ENCODE assay signal across 9 cellular contexts in the genomic region with DNA sequence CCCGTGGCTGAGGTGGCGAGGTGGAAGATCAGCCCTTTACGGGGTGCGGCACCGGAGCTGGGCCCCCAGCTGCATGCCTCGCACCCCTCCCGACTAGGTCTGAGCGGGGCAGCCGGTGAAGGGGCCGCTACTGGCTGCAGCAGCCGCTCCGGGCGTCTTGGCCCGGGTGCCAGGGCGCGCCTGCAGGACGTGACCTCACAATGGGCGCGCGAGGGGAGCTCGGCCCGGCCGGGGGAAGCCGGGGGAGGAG. TPM values are rescaled to one million over a fixed set of nuclear protein-coding genes. Genes with fewer than 3 reads are reported as not detected.
A peak's percentile ranks its signal among the peaks of the same experiment; 100 is the strongest.
DNase-seq lines count a peak whose midpoint lies in the region; ATAC-seq, FAIRE-seq and TF ChIP-seq lines count a peak whose summit lies in the region.
"Had no signal": no experiment of that assay in that cellular context is flagged by ENCODE, and none has a peak within 500 bp of the region (broad histone marks: within the 10 kb centered on the region; RNA-seq: fewer than 3 reads in every experiment).

No MANE protein-coding gene starts in this region.

- H3K9me3 ChIP-seq in GM12878 (replicated peaks; ENCODE audit: control insufficient read depth, insufficient read depth, low read length) (no peaks in the 10 kb centered on the region), lower lobe of right lung (no peaks in the 10 kb centered on the region), uterus (no peaks in the 10 kb centered on the region)

- 0% methylated on average over 19 of the region's 24 CpGs for WGBS in GM12878 (ENCODE audit: insufficient coverage, insufficient replicate concordance, low lambda C conversion rate, missing lambda C conversion rate)

- RAD21 ChIA-PET in GM12878 (lab: Charles Lee; ENCODE audit: unreplicated experiment), result interaction anchor here (1.6 kb wide), 1 partner anchor 32 kb away, joined by 5 read pairs; no protein-coding TSS in a partner anchor

- H3K79me2 ChIP-seq in GM12878 (ENCODE audit: control insufficient read depth, insufficient read depth, low read length), result peaks cover 79% of the 10 kb centered on the region

- H3K4me1 ChIP-seq in GM12878 (ENCODE audit: control insufficient read depth, insufficient read depth, low read length), result peaks cover 13% of the 10 kb centered on the region
- H3K4me1 ChIP-seq in lower lobe of right lung, result peaks cover 67% of the 10 kb centered on the region
- peaks cover 20 to 27% of the 10 kb centered on the region in 2 donors for H3K4me1 ChIP-seq in uterus

- peak overlapping the region; percentile 96 for H2AFZ ChIP-seq in GM12878 (ENCODE audit: control insufficient read depth, low read depth, low read length)

- SMC1A ChIA-PET in GM12878 (lab: Charles Lee; ENCODE audit: uncharacterized antibody, unreplicated experiment), result interaction anchor here (0.7 to 1.4 kb wide), 3 partner anchors 33 to 245 kb away, joined by 3 read pairs; a partner anchor contains a TSS

- peak overlapping the region; percentile 88 for H3K4me2 ChIP-seq in GM12878 (ENCODE audit: control insufficient read depth, insufficient read depth)

- peak overlapping the region; percentile 94 for H3K27ac ChIP-seq in GM12878 (ENCODE audit: control insufficient read depth, insufficient read depth)
- peak overlapping the region; percentile 98 for H3K27ac ChIP-seq in lower lobe of right lung
- H3K27ac ChIP-seq in uterus, result peak overlapping the region; percentile 95 to 96

- no peak for FAIRE-seq in GM12878 (lab: Jason Lieb, UNC)
- FAIRE-seq: A204.1 had no signal

- TF ChIP-seq CTCF in GM12878 (IDR thresholded peaks at IDR 0.05 in 2 of 3, conservative IDR thresholded peaks at IDR 0.05 in 1 of 3; ENCODE audit: control insufficient read depth in 2 of 3, extremely low read depth in 1 of 3, insufficient read depth in 1 of 3, low read depth in 3 of 3, low read length in 3 of 3) (no peak), lower lobe of right lung (IDR thresholded peaks at IDR 0.05) (no peak), uterus (IDR thresholded peaks at IDR 0.05) (no peak)

- peak overlapping the region; percentile 82 for H3K9ac ChIP-seq in GM12878 (ENCODE audit: control insufficient read depth, insufficient read depth, low read length)

- TF ChIP-seq POLR2A in GM12878 (IDR thresholded peaks at IDR 0.05; ENCODE audit: low read depth, low read length) (no peak), uterus (IDR thresholded peaks at IDR 0.05) (no peak)

- intact Hi-C loops in GM12878 (cut with micrococcal nuclease; ENCODE audit: unreplicated experiment) (loop anchor here (5.0 kb wide), 1 partner anchor 70 kb away; no protein-coding TSS in a partner anchor), lower lobe of right lung (cut with DNase I) (no loop called here), uterus (cut with DNase I; ENCODE audit: low total_unique reads) (no loop called here)

- no peak for ATAC-seq in GM12878
- no peak for ATAC-seq in lower lobe of right lung
- ATAC-seq in HG02588 (IDR thresholded peaks at IDR 0.05; ENCODE audit: unreplicated experiment), result no peak

- CTCF ChIA-PET in GM12878 (lab: Yijun Ruan, JAX), result interaction anchor here (1.2 to 1.3 kb wide), 2 partner anchors 35 to 41 kb away, joined by 4 read pairs; no protein-coding TSS in a partner anchor

- in situ Hi-C loops in GM12878 (cut with MboI), result no loop called here

- POLR2A ChIA-PET in GM12878 (lab: Charles Lee), result interaction anchor here (0.7 kb wide), 1 partner anchor 159 kb away, joined by 3 read pairs; no protein-coding TSS in a partner anchor

- H3K36me3 ChIP-seq in GM12878 (ENCODE audit: control insufficient read depth in 2 of 2, insufficient read depth in 2 of 2, low read length in 1 of 2) (peaks cover 0 to 14% of the 10 kb centered on the region in 2 experiments; a peak in 3 of 4 replicates), lower lobe of right lung (peaks cover 44% of the 10 kb centered on the region), uterus (no peaks in the 10 kb centered on the region)

- H3K4me3 ChIP-seq in GM12878 (peak overlapping the region; percentile 97), lower lobe of right lung (peak overlapping the region; percentile 98), uterus (peak overlapping the region; percentile 68 to 98)

- H3K27me3 ChIP-seq in GM12878 (replicated peaks in 1 of 2; ENCODE audit: control insufficient read depth in 2 of 2, insufficient read depth in 2 of 2, low read length in 1 of 2) (no peaks in the 10 kb centered on the region), lower lobe of right lung (ENCODE audit: low read depth) (no peaks in the 10 kb centered on the region), uterus (no peaks in the 10 kb centered on the region)

- DNase-seq in DMS53 (lab: John Stamatoyannopoulos, UW) (peak; percentile 65), DMS53 treated with DMSO at 0.1 percent for 48 hours (lab: John Stamatoyannopoulos, UW; ENCODE audit: unreplicated experiment) (no peak), HT-29 (ENCODE audit: low spot score) (peak; percentile 7), GM12878 (ENCODE audit: low read depth, low spot score) (no peak), lower lobe of right lung (no peak), uterus (peak in 1 of 2 donors; percentile 36), DMS114 treated with DMSO at 0.1 percent for 48 hours (lab: John Stamatoyannopoulos, UW; ENCODE audit: unreplicated experiment) (no peak)

- no peak for TF ChIP-seq EP300 in GM12878 (IDR thresholded peaks at IDR 0.05; ENCODE audit: borderline replicate concordance in 1 of 2, control insufficient read depth in 1 of 2, low read depth in 2 of 2, low read length in 2 of 2)

- H4K20me1 ChIP-seq in GM12878 (ENCODE audit: control insufficient read depth, insufficient read depth), result 0 out of 2 replicates have a peak, but pooled peaks cover 6% of the 10 kb centered on the region

- no peak for TF ChIP-seq RAD21 in GM12878 (IDR thresholded peaks at IDR 0.05; ENCODE audit: insufficient read depth, low read depth, low read length)

- no TSS peak for BruUV-seq in GM12878 (replicated peaks; lab: Mats Ljungman, UMichigan)

RNA-seq across cellular contexts. Expression of a gene that starts 0.4 kb away (rescaled TPM):
- 11.7 and 12.1 TPM in 2 replicates for total RNA-seq in HT-29 (2014; rRNA removed; shearing (Covaris generic))
- 22.8 and 25.0 TPM in 2 replicates for total RNA-seq in GM12878 (2013; cell fraction: nucleolus; rRNA removed)
- total RNA-seq in GM12878 (2014; rRNA removed) (17.5 and 18.5 TPM in 2 replicates), GM12878 (2014; rRNA removed; fragmentation: Illumina TruSeq; extraction: Trizol) (22.9 and 23.8 TPM in 2 replicates), GM12878 (2021) (21.4 and 22.7 TPM in 2 replicates), lower lobe of right lung (29.8 TPM), uterus (10 to 100 TPM; 13.8 to 43.6 (median 33.1) TPM)
- polyA plus RNA-seq in GM12878 (2011; ENCODE audit: low read depth), result 12.5 TPM
- polyA plus RNA-seq in GM12878 (2011; rRNA removed) (10.2 and 14.2 TPM in 2 replicates), GM12878 (2014; fragmentation: Illumina TruSeq; extraction: Trizol) (25.9 and 33.9 TPM in 2 replicates), GM12878 (2014; fragmentation: Nextera tagmentation; extraction: Ambion mirVana) (10 to 100 TPM in 1 of 2 experiments, 1 to 10 TPM in 1; 9.9 to 10.9 TPM), GM12878 (2014; rRNA removed) (13.1 and 13.5 TPM in 2 replicates), GM12878 (2016; fragmentation: Nextera tagmentation; extraction: Ambion mirVana) (10 to 100 TPM; 25.7 to 30.5 TPM)
- polyA plus RNA-seq in GM12878 (2011; cell fraction: cytosol; rRNA removed), result 6.2 and 8.1 TPM in 2 replicates
- polyA plus RNA-seq in GM12878 (2011; cell fraction: nucleus; rRNA removed), result 7.8 and 10.2 TPM in 2 replicates
- polyA plus RNA-seq in GM12878 (2012), result 12.0 and 13.3 TPM in 2 replicates
- polyA minus RNA-seq in GM12878 (2011; rRNA and poly(A)+ RNA removed), result 9.0 and 10.8 TPM in 2 replicates
- 6.1 and 6.8 TPM in 2 replicates for polyA minus RNA-seq in GM12878 (2011; cell fraction: cytosol; rRNA and poly(A)+ RNA removed)
- 4.8 and 8.7 TPM in 2 replicates for polyA minus RNA-seq in GM12878 (2011; cell fraction: nucleus; rRNA and poly(A)+ RNA removed)

RNA-seq across cellular contexts. Expression of a gene that starts 0.7 kb away (rescaled TPM):
- 11.2 and 15.3 TPM in 2 replicates for total RNA-seq in HT-29 (2014; rRNA removed; shearing (Covaris generic))
- total RNA-seq in GM12878 (2013; cell fraction: nucleolus; rRNA removed), result 21.6 and 28.1 TPM in 2 replicates
- total RNA-seq in GM12878 (2014; rRNA removed) (23.7 and 37.3 TPM in 2 replicates), GM12878 (2014; rRNA removed; fragmentation: Illumina TruSeq; extraction: Trizol) (22.7 and 24.2 TPM in 2 replicates), GM12878 (2021) (29.0 and 34.7 TPM in 2 replicates), lower lobe of right lung (33.0 TPM), uterus (10 to 100 TPM in 3 of 4 donors, not detected in 1; 26.9 to 51.5 (median 31.6) TPM)
- polyA plus RNA-seq in GM12878 (2011; ENCODE audit: low read depth), result 11.5 TPM
- polyA plus RNA-seq in GM12878 (2011; rRNA removed) (20.5 and 29.0 TPM in 2 replicates), GM12878 (2014; fragmentation: Illumina TruSeq; extraction: Trizol) (27.4 and 30.6 TPM in 2 replicates), GM12878 (2014; fragmentation: Nextera tagmentation; extraction: Ambion mirVana) (10 to 100 TPM in 1 of 2 experiments, 1 to 10 TPM in 1; 6.1 to 11.3 TPM), GM12878 (2014; rRNA removed) (32.8 and 33.7 TPM in 2 replicates), GM12878 (2016; fragmentation: Nextera tagmentation; extraction: Ambion mirVana) (10 to 100 TPM; 67.6 to 69.5 TPM)
- polyA plus RNA-seq in GM12878 (2011; cell fraction: cytosol; rRNA removed), result 15.1 and 16.3 TPM in 2 replicates
- polyA plus RNA-seq in GM12878 (2011; cell fraction: nucleus; rRNA removed), result 7.8 and 9.0 TPM in 2 replicates
- 34.8 and 40.5 TPM in 2 replicates for polyA plus RNA-seq in GM12878 (2012)
- 5.6 and 7.1 TPM in 2 replicates for polyA minus RNA-seq in GM12878 (2011; rRNA and poly(A)+ RNA removed)
- 2.7 and 3.8 TPM in 2 replicates for polyA minus RNA-seq in GM12878 (2011; cell fraction: cytosol; rRNA and poly(A)+ RNA removed)
- polyA minus RNA-seq in GM12878 (2011; cell fraction: nucleus; rRNA and poly(A)+ RNA removed), result 8.0 and 13.8 TPM in 2 replicates

RNA-seq across cellular contexts. Expression of a gene that starts 33.1 kb away (rescaled TPM):
- 49.8 and 50.8 TPM in 2 replicates for total RNA-seq in HT-29 (2014; rRNA removed; shearing (Covaris generic))
- total RNA-seq in GM12878 (2013; cell fraction: nucleolus; rRNA removed), result 23.5 and 27.2 TPM in 2 replicates
- total RNA-seq in GM12878 (2014; rRNA removed) (13.5 and 18.2 TPM in 2 replicates), GM12878 (2014; rRNA removed; fragmentation: Illumina TruSeq; extraction: Trizol) (3.7 and 4.7 TPM in 2 replicates), GM12878 (2021) (15.6 and 17.9 TPM in 2 replicates), lower lobe of right lung (11.0 TPM), uterus (10 to 100 TPM in 2 of 4 donors, 1 to 10 TPM in 2; 3.6 to 26.5 (median 8.7) TPM)
- 2.0 TPM for polyA plus RNA-seq in GM12878 (2011; ENCODE audit: low read depth)
- polyA plus RNA-seq in GM12878 (2011; rRNA removed) (2.4 and 5.1 TPM in 2 replicates), GM12878 (2014; fragmentation: Illumina TruSeq; extraction: Trizol) (0.46 and 1.4 TPM in 2 replicates), GM12878 (2014; fragmentation: Nextera tagmentation; extraction: Ambion mirVana) (under 1 TPM; 0.11 to 0.38 TPM), GM12878 (2014; rRNA removed) (17.6 and 20.4 TPM in 2 replicates), GM12878 (2016; fragmentation: Nextera tagmentation; extraction: Ambion mirVana) (10 to 100 TPM; 19.8 to 21.9 TPM)
- 9.0 and 16.6 TPM in 2 replicates for polyA plus RNA-seq in GM12878 (2011; cell fraction: cytosol; rRNA removed)
- polyA plus RNA-seq in GM12878 (2011; cell fraction: nucleus; rRNA removed), result 49.7 and 52.9 TPM in 2 replicates
- 5.6 and 7.1 TPM in 2 replicates for polyA plus RNA-seq in GM12878 (2012)
- polyA minus RNA-seq in GM12878 (2011; rRNA and poly(A)+ RNA removed), result 3.9 and 9.5 TPM in 2 replicates
- polyA minus RNA-seq in GM12878 (2011; cell fraction: cytosol; rRNA and poly(A)+ RNA removed), result 4.0 and 4.1 TPM in 2 replicates
- 15.0 and 25.7 TPM in 2 replicates for polyA minus RNA-seq in GM12878 (2011; cell fraction: nucleus; rRNA and poly(A)+ RNA removed)

RNA-seq across cellular contexts. Expression of a gene that starts 39.4 kb away (rescaled TPM):
- total RNA-seq in HT-29 (2014; rRNA removed; shearing (Covaris generic)), result 446 and 513 TPM in 2 replicates
- 5.2 and 8.1 TPM in 2 replicates for total RNA-seq in GM12878 (2013; cell fraction: nucleolus; rRNA removed)
- total RNA-seq in GM12878 (2014; rRNA removed) (2.0 and 5.2 TPM in 2 replicates), GM12878 (2014; rRNA removed; fragmentation: Illumina TruSeq; extraction: Trizol) (0.37 and 0.40 TPM in 2 replicates), GM12878 (2021) (3.6 and 5.5 TPM in 2 replicates), lower lobe of right lung (115 TPM), uterus (100 to 1,000 TPM in 3 of 4 donors, 10 to 100 TPM in 1; 96.2 to 291 (median 218) TPM)
- polyA plus RNA-seq in GM12878 (2011; ENCODE audit: low read depth), result 4.6 TPM
- polyA plus RNA-seq in GM12878 (2011; rRNA removed) (4.9 and 6.1 TPM in 2 replicates), GM12878 (2014; fragmentation: Illumina TruSeq; extraction: Trizol) (0.46 TPM in 1 of 2 replicates, not detected in the other), GM12878 (2014; fragmentation: Nextera tagmentation; extraction: Ambion mirVana) (under 1 TPM; 0.48 to 0.90 TPM), GM12878 (2014; rRNA removed) (2.8 and 9.0 TPM in 2 replicates), GM12878 (2016; fragmentation: Nextera tagmentation; extraction: Ambion mirVana) (1 to 10 TPM; 2.6 to 3.3 TPM)
- polyA plus RNA-seq in GM12878 (2011; cell fraction: cytosol; rRNA removed), result 8.2 and 14.3 TPM in 2 replicates
- 21.1 and 21.6 TPM in 2 replicates for polyA plus RNA-seq in GM12878 (2011; cell fraction: nucleus; rRNA removed)
- 8.6 and 8.9 TPM in 2 replicates for polyA plus RNA-seq in GM12878 (2012)
- 2.3 and 12.2 TPM in 2 replicates for polyA minus RNA-seq in GM12878 (2011; rRNA and poly(A)+ RNA removed)
- 5.2 and 7.7 TPM in 2 replicates for polyA minus RNA-seq in GM12878 (2011; cell fraction: cytosol; rRNA and poly(A)+ RNA removed)
- polyA minus RNA-seq in GM12878 (2011; cell fraction: nucleus; rRNA and poly(A)+ RNA removed), result 1.7 and 4.3 TPM in 2 replicates

Comparison
In these comparisons a context has a peak if more than half of its experiments do, and no peak if none do; other contexts are left out.
1. DNase-seq: peak in DMS53 (single experiment) and HT-29 (single experiment); none in DMS53 treated with DMSO at 0.1 percent for 48 hours (single experiment), GM12878 (single experiment), lower lobe of right lung (single experiment) and DMS114 treated with DMSO at 0.1 percent for 48 hours (single experiment).
2. Peak in every context shown above with its lines, with median percentiles within 50 percentile points of each other: H3K27ac ChIP-seq and H3K4me3 ChIP-seq.